In genomic region chr22:21867528-21868266, GRCh38 we compare ENCODE assay signal across 8 cellular contexts. TPM values are rescaled to one million over a fixed set of nuclear protein-coding genes. Genes with fewer than 3 reads are reported as not detected.
DNase-seq lines count a peak whose midpoint lies in the region; ATAC-seq and TF ChIP-seq lines count a peak whose summit lies in the region.

MAPK1 (minus strand) TSS chr22:21867645; CDS start chr22:21867440, 205 bp downstream.

- peak within 1 kb of the TSS; percentile 73 for H3K4me3 ChIP-seq in GM12865 (ENCODE audit: low read depth, low read length)
- peak within 1 kb of the TSS; percentile 98 for H3K4me3 ChIP-seq in adipocyte (ENCODE audit: low read length)
- peak within 1 kb of the TSS; percentile 37 to 94 (median 80) for H3K4me3 ChIP-seq in upper lobe of left lung

- H3K36me3 ChIP-seq in adipocyte (ENCODE audit: control insufficient read depth, insufficient read depth, low read length, severe bottlenecking) (no peaks in the 10 kb centered on the region), upper lobe of left lung (no peaks in the 10 kb centered on the region)

- TF ChIP-seq EP300 in upper lobe of left lung (IDR thresholded peaks at IDR 0.05): peak in 1 of 4 donors; percentile 23

- peak within 1 kb of the TSS; percentile 84 to 94 (median 92) for H3K27ac ChIP-seq in upper lobe of left lung

- H3K27me3 ChIP-seq in adipocyte (replicated peaks; ENCODE audit: control insufficient read depth, insufficient read depth, low read length): no peaks in the 10 kb centered on the region
- no peaks in the 10 kb centered on the region for H3K27me3 ChIP-seq in upper lobe of left lung

- intact Hi-C loops in cardiac septum (cut with DNase I) (loop anchor here (5.0 kb wide), 4 partner anchors 70 to 130 kb away; partner anchors contain the start of gene YPEL1), posterior cingulate gyrus (cut with DNase I) (loop anchor here (5.0 to 10.0 kb wide), 2 partner anchors 63 to 130 kb away; partner anchors contain the start of gene YPEL1)

- TF ChIP-seq CTCF in GM12865 (IDR thresholded peaks at IDR 0.05; ENCODE audit: insufficient read depth, low read depth, low read length, missing control alignments) (peak; percentile 23), upper lobe of left lung (IDR thresholded peaks at IDR 0.05) (peak in 5 of 6 experiments; percentile 24 to 71 (median 48))

- 1 to 4% methylated on average over 13 to 62 of the region's 74 CpGs for WGBS in upper lobe of left lung, 2 donors

- peak within 1 kb of the TSS; percentile 94 for H3K9ac ChIP-seq in adipocyte (ENCODE audit: low read length)

- peak in 3 of 4 donors; percentile 37 to 89 (median 82) for TF ChIP-seq POLR2A in upper lobe of left lung (IDR thresholded peaks at IDR 0.05)

- H3K9me3 ChIP-seq in adipocyte (ENCODE audit: control insufficient read depth, low read length): no peaks in the 10 kb centered on the region
- H3K9me3 ChIP-seq in upper lobe of left lung: no peaks in the 10 kb centered on the region

- DNase-seq in GM12865 (ENCODE audit: low read depth) (peak; percentile 97), NCI-H1048 (lab: John Stamatoyannopoulos, UW) (peak; percentile 83), SW480 (ENCODE audit: low spot score) (peak; percentile 84), adipocyte (ENCODE audit: low read depth) (peak; percentile 95), cardiac septum (ENCODE audit: low spot score) (peak; percentile 98), posterior cingulate gyrus (peak; percentile 92 to 100 (median 96)), upper lobe of left lung (peak; percentile 95 to 99)

- peak; percentile 74 for ATAC-seq in HG02588 (IDR thresholded peaks at IDR 0.05; ENCODE audit: unreplicated experiment)
- peak; percentile 98 to 99 for ATAC-seq in upper lobe of left lung (ENCODE audit: low FRiP score in 2 of 2)

- peaks cover 26% of the 10 kb centered on the region for H3K4me1 ChIP-seq in adipocyte (ENCODE audit: control insufficient read depth, insufficient read depth, low read length)
- H3K4me1 ChIP-seq in upper lobe of left lung: peaks cover 27 to 41% (median 34%) of the 10 kb centered on the region in 4 donors

RNA-seq across cellular contexts. Expression of gene MAPK1, which starts in this region (rescaled TPM):
- total RNA-seq in cardiac septum (124 TPM), upper lobe of left lung (100 to 1,000 TPM in 2 of 6 donors, 10 to 100 TPM in 4; 50.2 to 180 (median 65.9) TPM)

Comparison
In these comparisons a context has a peak if more than half of its experiments do, and no peak if none do; other contexts are left out.
1. Peak in every context shown above with its lines: DNase-seq, ATAC-seq, H3K4me3 ChIP-seq and H3K27ac ChIP-seq.